In the genomic region with DNA sequence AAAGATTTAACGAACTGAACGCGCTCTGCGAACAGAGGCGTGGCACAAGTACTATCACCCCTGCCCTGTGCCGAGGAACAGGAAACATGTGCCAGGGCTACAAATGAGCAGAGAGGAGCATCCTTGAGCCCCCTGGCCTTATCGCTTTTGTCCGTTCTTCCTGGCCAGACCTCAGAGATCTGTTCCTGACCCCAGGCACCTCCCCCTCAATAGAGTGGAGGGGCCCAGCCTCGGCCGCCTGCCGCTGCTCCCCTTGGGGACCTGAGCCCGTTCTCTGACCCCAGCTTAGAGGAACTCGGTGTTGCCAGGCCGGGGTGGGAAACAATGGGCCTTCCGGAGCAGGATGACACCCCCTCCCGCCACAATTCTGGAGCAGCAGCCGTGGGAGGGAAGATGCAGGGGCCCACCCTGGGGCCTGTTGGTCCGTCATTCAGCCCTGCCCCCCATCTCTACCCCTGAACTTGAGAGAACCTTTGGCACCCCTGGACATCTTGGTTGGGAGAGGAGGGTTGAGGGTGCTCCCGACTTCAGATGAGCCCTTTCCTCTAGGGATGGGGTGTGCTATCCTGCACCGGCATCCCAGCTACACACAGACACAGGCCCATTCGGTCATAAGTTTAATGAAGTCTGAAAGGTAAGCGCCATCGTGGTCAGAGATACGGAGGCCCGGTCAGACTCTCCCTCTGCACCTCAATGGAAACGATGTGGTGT, we compare ENCODE assay signal across 8 cellular contexts. TPM values are rescaled to one million over a fixed set of nuclear protein-coding genes. Genes with fewer than 3 reads are reported as not detected.
DNase-seq lines count a peak whose midpoint lies in the region; ATAC-seq and TF ChIP-seq lines count a peak whose summit lies in the region.

No MANE protein-coding gene starts in this region.

- peaks cover 13% of the 10 kb centered on the region for H3K4me1 Mint-ChIP-seq in activated T-cell treated with anti-CD3 and anti-CD28 coated beads, Interleukin-2, amount 50 U/mL, for 72 hours (ENCODE audit: low read depth)

- no peak overlapping the region for H3K27ac Mint-ChIP-seq in activated T-cell treated with anti-CD3 and anti-CD28 coated beads, Interleukin-2, amount 50 U/mL, for 72 hours

- no peaks in the 10 kb centered on the region for H3K27me3 Mint-ChIP-seq in activated T-cell treated with anti-CD3 and anti-CD28 coated beads, Interleukin-2, amount 50 U/mL, for 72 hours (ENCODE audit: low read depth)

- H3K9me3 ChIP-seq in muscle layer of duodenum (ENCODE audit: control insufficient read depth in 1 of 2, low read length in 2 of 2) = no peaks in the 10 kb centered on the region

- H3K27me3 ChIP-seq in muscle layer of duodenum (ENCODE audit: low read depth, low read length) = no peaks in the 10 kb centered on the region

- H3K4me3 Mint-ChIP-seq in activated T-cell treated with anti-CD3 and anti-CD28 coated beads, Interleukin-2, amount 50 U/mL, for 72 hours = no peak overlapping the region

- TF ChIP-seq CTCF in RWPE1 (conservative IDR thresholded peaks at IDR 0.05; ENCODE audit: low read depth) = no peak

- H3K27ac ChIP-seq in RWPE1 (peak overlapping the region; percentile 94), muscle layer of duodenum (ENCODE audit: low read length) (peak overlapping the region; percentile 100)

- peak; percentile 66 for DNase-seq in activated T-cell treated with anti-CD3 and anti-CD28 coated beads, Interleukin-2, amount 50 U/mL, for 1 hour
- DNase-seq in activated T-cell treated with anti-CD3 and anti-CD28 coated beads, Interleukin-2, amount 50 U/mL, for 72 hours = no peak
- no peak for DNase-seq in RWPE1 (ENCODE audit: low spot score)
- DNase-seq in effector CD4-positive, alpha-beta T cell = peak; percentile 19
- no peak for DNase-seq in NCI-H1092 (lab: John Stamatoyannopoulos, UW)
- DNase-seq in hypothalamus (lab: John Stamatoyannopoulos, UW) = no peak

- ATAC-seq in activated T-cell treated with anti-CD3 and anti-CD28 coated beads, Interleukin-2, amount 50 U/mL, for 72 hours (replicated peaks in 1 of 2) = no peak
- ATAC-seq in HG02938 (IDR thresholded peaks at IDR 0.05; ENCODE audit: unreplicated experiment) = no peak

- CTCF ChIA-PET in RWPE1 (lab: Yijun Ruan, JAX) = interaction anchor here (0.7 to 2.3 kb wide), 5 partner anchors 10 to 201 kb away, joined by 3 to 13 read pairs (median 4); no protein-coding TSS in a partner anchor

- POLR2A ChIA-PET in RWPE1 (lab: Yijun Ruan, JAX; ENCODE audit: low non-redundant PET) = interaction anchor here (1.0 kb wide), 1 partner anchor 13 kb away, joined by 3 read pairs; no protein-coding TSS in a partner anchor

- peak overlapping the region; percentile 90 to 97 for H3K4me3 ChIP-seq in muscle layer of duodenum (ENCODE audit: low read depth in 1 of 2, low read length in 2 of 2)

- no peaks in the 10 kb centered on the region for H3K9me3 Mint-ChIP-seq in activated T-cell treated with anti-CD3 and anti-CD28 coated beads, Interleukin-2, amount 50 U/mL, for 72 hours

- peaks cover 16 to 36% of the 10 kb centered on the region in 2 donors for H3K36me3 ChIP-seq in muscle layer of duodenum (ENCODE audit: control insufficient read depth in 1 of 2, insufficient read depth in 2 of 2, low read length in 2 of 2)

- peaks cover 18 to 42% of the 10 kb centered on the region in 2 donors for H3K4me1 ChIP-seq in muscle layer of duodenum (ENCODE audit: control insufficient read depth in 1 of 2, insufficient read depth in 2 of 2, low read length in 2 of 2)

- peaks cover 2 to 8% of the 10 kb centered on the region in 2 donors for H3K36me3 Mint-ChIP-seq in activated T-cell treated with anti-CD3 and anti-CD28 coated beads, Interleukin-2, amount 50 U/mL, for 72 hours (ENCODE audit: insufficient read depth in 2 of 2)

RNA-seq across cellular contexts. Expression of gene NAA38, which starts 1.1 kb away (rescaled TPM):
- total RNA-seq in activated T-cell treated with anti-CD3 and anti-CD28 coated beads, Interleukin-2, amount 50 U/mL, for 72 hours = 10 to 100 TPM; 42.7 to 43.5 TPM

RNA-seq across cellular contexts. Expression of gene TMEM88, which starts 1.4 kb away (rescaled TPM):
- 1 to 10 TPM; 5.2 to 5.3 TPM for total RNA-seq in activated T-cell treated with anti-CD3 and anti-CD28 coated beads, Interleukin-2, amount 50 U/mL, for 72 hours

RNA-seq across cellular contexts. Expression of gene CYB5D1, which starts 1.6 kb away (rescaled TPM):
- total RNA-seq in activated T-cell treated with anti-CD3 and anti-CD28 coated beads, Interleukin-2, amount 50 U/mL, for 72 hours = 10 to 100 TPM in 1 of 2 donors, 1 to 10 TPM in 1; 6.7 to 10.2 TPM

RNA-seq across cellular contexts. Expression of gene KDM6B, which starts 22.2 kb away (rescaled TPM):
- total RNA-seq in activated T-cell treated with anti-CD3 and anti-CD28 coated beads, Interleukin-2, amount 50 U/mL, for 72 hours = 10 to 100 TPM; 73.7 to 83.5 TPM

RNA-seq across cellular contexts. Expression of gene CHD3, which starts 32.4 kb away (rescaled TPM):
- total RNA-seq in activated T-cell treated with anti-CD3 and anti-CD28 coated beads, Interleukin-2, amount 50 U/mL, for 72 hours = 100 to 1,000 TPM; 133 to 140 TPM

Comparison
In these comparisons a context has a peak if more than half of its experiments do, and no peak if none do; other contexts are left out.
1. DNase-seq: peak in activated T-cell treated with anti-CD3 and anti-CD28 coated beads, Interleukin-2, amount 50 U/mL, for 1 hour (single experiment) and effector CD4-positive, alpha-beta T cell (single experiment); none in activated T-cell treated with anti-CD3 and anti-CD28 coated beads, Interleukin-2, amount 50 U/mL, for 72 hours (0 of 2), RWPE1 (single experiment), NCI-H1092 (single experiment) and hypothalamus (0 of 51).